Comparison of ENCODE assay signal across 18 cellular contexts in the genomic region with DNA sequence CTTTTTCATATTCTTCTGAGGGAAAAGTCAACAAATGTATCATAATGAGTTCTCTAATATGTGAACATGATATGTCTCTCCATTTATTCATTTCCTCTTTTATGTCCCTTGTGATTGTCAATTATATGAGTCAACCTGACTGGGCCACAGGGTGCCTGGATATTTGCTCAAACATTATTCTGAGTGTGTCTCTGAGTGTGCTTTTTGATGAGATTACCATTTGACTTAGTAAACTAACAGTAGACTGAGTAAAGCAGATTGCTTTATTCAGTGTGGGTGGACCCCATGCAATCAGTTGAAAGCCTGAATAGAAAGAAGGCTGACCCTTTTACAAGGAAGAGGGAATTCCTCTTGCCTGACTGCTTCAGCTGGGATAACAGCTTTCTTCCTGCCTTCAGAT.
DNase-seq lines count a peak whose midpoint lies in the region; TF ChIP-seq lines count a peak whose summit lies in the region.
"Had no signal": no experiment of that assay in that cellular context is flagged by ENCODE, and none has a peak within 500 bp of the region (broad histone marks: within the 10 kb centered on the region; RNA-seq: fewer than 3 reads in every experiment).

No MANE protein-coding gene starts in this region.

- no peak overlapping the region for H3K4me3 ChIP-seq in WERI-Rb-1 (ENCODE audit: low read depth, low read length)
- H3K4me3 ChIP-seq: ascending aorta, sigmoid colon had no signal

- DNase-seq in ELR (ENCODE audit: low read depth) (peak; percentile 1), NCI-H2081 treated with DMSO at 0.1 percent for 48 hours (lab: John Stamatoyannopoulos, UW) (peak; percentile 77), RKO (ENCODE audit: low spot score) (peak; percentile 41), non-pigmented ciliary epithelial cell (ENCODE audit: low read depth) (peak; percentile 22), GF-D8 (lab: John Stamatoyannopoulos, UW) (no peak), WERI-Rb-1 (no peak)
- DNase-seq in activated CD4-positive, CD25-positive, alpha-beta regulatory T cell treated with anti-CD3 and anti-CD28 coated beads, Interleukin-2, amount 50 U/mL, for 72 hours: no peak
- DNase-seq: activated B cell treated with CpG ODN at 0.5 μM for 24 hours; activated CD4-positive, alpha-beta T cell treated with anti-CD3 and anti-CD28 coated beads, Interleukin-2, amount 50 U/mL, for 48 hours; activated CD8-positive, alpha-beta memory T cell treated with anti-CD3 and anti-CD28 coated beads, Interleukin-2, amount 50 U/mL, for 4 hours; activated naive CD8-positive, alpha-beta T cell treated with anti-CD3 and anti-CD28 coated beads for 36 hours; AML-193; CD4-positive, alpha-beta memory T cell; NCI-H2107; NCI-H510A treated with DMSO at 0.1 percent for 48 hours; Right ventricle myocardium superior; sigmoid colon had no signal

- peaks cover 9% of the 10 kb centered on the region for H3K9me3 ChIP-seq in WERI-Rb-1 (ENCODE audit: severe bottlenecking)

- no peak for TF ChIP-seq CTCF in WERI-Rb-1 (IDR thresholded peaks at IDR 0.05; ENCODE audit: low read depth, low read length)

- H3K36me3 ChIP-seq in WERI-Rb-1: no peaks in the 10 kb centered on the region
- H3K36me3 ChIP-seq: ascending aorta, sigmoid colon had no signal

- peaks cover 70% of the 10 kb centered on the region for H3K27me3 ChIP-seq in WERI-Rb-1 (ENCODE audit: insufficient read depth, low read depth, severe bottlenecking)
- H3K27me3 ChIP-seq: ascending aorta, sigmoid colon had no signal

- no peak overlapping the region for H3K27ac ChIP-seq in WERI-Rb-1
- H3K27ac ChIP-seq: ascending aorta, sigmoid colon had no signal

Comparison
In these comparisons a context has a peak if more than half of its experiments do, and no peak if none do; other contexts are left out.
1. DNase-seq: peak in ELR (single experiment), NCI-H2081 treated with DMSO at 0.1 percent for 48 hours (single experiment), RKO (single experiment) and non-pigmented ciliary epithelial cell (single experiment); none in GF-D8 (single experiment), activated CD4-positive, CD25-positive, alpha-beta regulatory T cell treated with anti-CD3 and anti-CD28 coated beads, Interleukin-2, amount 50 U/mL, for 72 hours (single experiment) and WERI-Rb-1 (single experiment).